ENCODE assay signal across 14 cellular contexts in genomic region chr6:136334853-136335252, GRCh38. TPM values are rescaled to one million over a fixed set of nuclear protein-coding genes. Genes with fewer than 3 reads are reported as not detected.
A peak's percentile ranks its signal among the peaks of the same experiment; 100 is the strongest.
DNase-seq lines count a peak whose midpoint lies in the region; ATAC-seq and TF ChIP-seq lines count a peak whose summit lies in the region.
"Had no signal": no experiment of that assay in that cellular context is flagged by ENCODE, and none has a peak within 500 bp of the region (broad histone marks: within the 10 kb centered on the region; RNA-seq: fewer than 3 reads in every experiment).

No MANE protein-coding gene starts in this region.

- ATAC-seq in activated CD8-positive, alpha-beta T cell treated with anti-CD3 and anti-CD28 coated beads for 36 hours = peak; percentile 24
- ATAC-seq in activated CD8-positive, alpha-beta T cell treated with anti-CD3 and anti-CD28 coated beads, Interleukin-2, amount 10 ng/mL, durations not matched to agents 7 days and 5 days = no peak
- ATAC-seq in stimulated activated naive CD8-positive, alpha-beta T cell treated with anti-CD3 and anti-CD28 coated beads, Interleukin-15, Interleukin-2, amounts not matched to agents 100 U/mL and 50 U/mL, for 24 hours = no peak
- ATAC-seq: stimulated activated effector memory CD8-positive, alpha-beta T cell treated with anti-CD3 and anti-CD28 coated beads, Interleukin-12 subunit alpha, Interleukin-12 subunit beta, amount 100 ng/mL, for 72 hours had no signal

- intact Hi-C loops in activated CD8-positive, alpha-beta T cell treated with anti-CD3 and anti-CD28 coated beads for 36 hours (cut with micrococcal nuclease) = no loop called here

- no peak overlapping the region for H3K9ac ChIP-seq in OCI-LY1 (ENCODE audit: low read length)
- no peak overlapping the region for H3K9ac ChIP-seq in endodermal cell (ENCODE audit: extremely low read depth, low read length, poor library complexity, severe bottlenecking)

- WGBS in endodermal cell (ENCODE audit: insufficient coverage in 1 of 2, insufficient read length in 1 of 2), 2 experiments = 84 to 90% methylated on average over 2 to 9 of the region's 9 CpGs

- H3K4me1 Mint-ChIP-seq in activated CD8-positive, alpha-beta T cell treated with anti-CD3 and anti-CD28 coated beads for 36 hours (ENCODE audit: low read depth) = no peaks in the 10 kb centered on the region
- no peaks in the 10 kb centered on the region for H3K4me1 Mint-ChIP-seq in activated CD8-positive, alpha-beta T cell treated with anti-CD3 and anti-CD28 coated beads, Interleukin-2, amount 10 ng/mL, durations not matched to agents 7 days and 5 days (ENCODE audit: low read depth)
- H3K4me1 Mint-ChIP-seq in endodermal cell = no peaks in the 10 kb centered on the region
- H3K4me1 Mint-ChIP-seq: stimulated activated effector memory CD8-positive, alpha-beta T cell treated with anti-CD3 and anti-CD28 coated beads, Interleukin-12 subunit alpha, Interleukin-12 subunit beta, amount 100 ng/mL, for 72 hours had no signal

- H3K27ac ChIP-seq in OCI-LY1 (ENCODE audit: low read depth, low read length, poor library complexity, severe bottlenecking) (no peak overlapping the region), endodermal cell (ENCODE audit: low read depth, low read length) (no peak overlapping the region)

- H3K9me2 ChIP-seq in OCI-LY1 (ENCODE audit: low read depth, low read length) = no peaks in the 10 kb centered on the region

- no peak overlapping the region for H3K4me3 ChIP-seq in OCI-LY1 (ENCODE audit: low read depth, low read length, poor library complexity, severe bottlenecking)
- H3K4me3 ChIP-seq in endodermal cell (ENCODE audit: low read length) = no peak overlapping the region

- H3K4me2 ChIP-seq in OCI-LY1 (ENCODE audit: low read length) = no peak overlapping the region

- H3F3A ChIP-seq in OCI-LY1 (ENCODE audit: insufficient read depth, low read length) = no peaks in the 10 kb centered on the region

- CTCF ChIA-PET in activated CD8-positive, alpha-beta T cell treated with anti-CD3 and anti-CD28 coated beads for 36 hours (lab: Charles Lee) = no interaction called here
- CTCF ChIA-PET in activated CD8-positive, alpha-beta T cell treated with anti-CD3 and anti-CD28 coated beads, Interleukin-2, amount 10 ng/mL, durations not matched to agents 7 days and 5 days (lab: Charles Lee) = no interaction called here

- H3K27ac Mint-ChIP-seq in activated CD8-positive, alpha-beta T cell treated with anti-CD3 and anti-CD28 coated beads for 36 hours = no peak overlapping the region
- H3K27ac Mint-ChIP-seq in activated CD8-positive, alpha-beta T cell treated with anti-CD3 and anti-CD28 coated beads, Interleukin-2, amount 10 ng/mL, durations not matched to agents 7 days and 5 days = no peak overlapping the region
- H3K27ac Mint-ChIP-seq in endodermal cell = no peak overlapping the region
- H3K27ac Mint-ChIP-seq: stimulated activated effector memory CD8-positive, alpha-beta T cell treated with anti-CD3 and anti-CD28 coated beads, Interleukin-12 subunit alpha, Interleukin-12 subunit beta, amount 100 ng/mL, for 72 hours had no signal

- no peaks in the 10 kb centered on the region for H4K20me1 ChIP-seq in OCI-LY1 (ENCODE audit: insufficient read depth, low read length)

- peak; percentile 28 for TF ChIP-seq CTCF in activated CD8-positive, alpha-beta T cell treated with anti-CD3 and anti-CD28 coated beads for 36 hours (IDR thresholded peaks at IDR 0.05)
- TF ChIP-seq CTCF in OCI-LY1 (IDR thresholded peaks at IDR 0.05; ENCODE audit: low read length) (peak; percentile 37; the same call in 1 of the 2 replicates), endodermal cell (conservative IDR thresholded peaks at IDR 0.05) (peak; percentile 72)

- H3K27me3 ChIP-seq in OCI-LY1 (ENCODE audit: insufficient read depth, low read length) (no peaks in the 10 kb centered on the region), endodermal cell (ENCODE audit: control insufficient read depth, insufficient read depth, low read length, poor library complexity, severe bottlenecking) (no peaks in the 10 kb centered on the region)

- H3K9me3 ChIP-seq in OCI-LY1 (ENCODE audit: low read length) = no peaks in the 10 kb centered on the region
- no peaks in the 10 kb centered on the region for H3K9me3 ChIP-seq in endodermal cell (ENCODE audit: control insufficient read depth, low read length)

- no peaks in the 10 kb centered on the region for H3K79me2 ChIP-seq in OCI-LY1 (ENCODE audit: insufficient read depth, low read length)

- DNase-seq in activated CD8-positive, alpha-beta T cell treated with anti-CD3 and anti-CD28 coated beads for 36 hours = peak; percentile 6
- no peak for DNase-seq in activated CD8-positive, alpha-beta T cell treated with anti-CD3 and anti-CD28 coated beads, Interleukin-2, amount 10 ng/mL, durations not matched to agents 7 days and 5 days
- DNase-seq in endodermal cell (peak; percentile 86), NCI-H2029 (lab: John Stamatoyannopoulos, UW) (no peak), putamen (ENCODE audit: low spot score) (no peak)
- DNase-seq in stimulated activated naive CD8-positive, alpha-beta T cell treated with anti-CD3 and anti-CD28 coated beads, Interleukin-15, Interleukin-2, amounts not matched to agents 100 U/mL and 50 U/mL, for 24 hours = peak; percentile 12
- DNase-seq in activated naive CD4-positive, alpha-beta T cell treated with anti-CD3 and anti-CD28 coated beads, Interleukin-2, amount 50 U/mL, for 16 hours = no peak
- DNase-seq: activated CD8-positive, alpha-beta memory T cell treated with anti-CD3 and anti-CD28 coated beads, Interleukin-2, amount 50 U/mL, for 4 hours; dermis blood vessel endothelial cell; GDM1; islet precursor cell; NCI-H526 had no signal

- no peak overlapping the region for H3K4me3 Mint-ChIP-seq in activated CD8-positive, alpha-beta T cell treated with anti-CD3 and anti-CD28 coated beads for 36 hours
- H3K4me3 Mint-ChIP-seq in activated CD8-positive, alpha-beta T cell treated with anti-CD3 and anti-CD28 coated beads, Interleukin-2, amount 10 ng/mL, durations not matched to agents 7 days and 5 days = no peak overlapping the region
- H3K4me3 Mint-ChIP-seq in endodermal cell = no peak overlapping the region
- H3K4me3 Mint-ChIP-seq: stimulated activated effector memory CD8-positive, alpha-beta T cell treated with anti-CD3 and anti-CD28 coated beads, Interleukin-12 subunit alpha, Interleukin-12 subunit beta, amount 100 ng/mL, for 72 hours had no signal

- H3K4me1 ChIP-seq in OCI-LY1 (ENCODE audit: insufficient read depth, low read length, severe bottlenecking) = no peaks in the 10 kb centered on the region
- H3K4me1 ChIP-seq in endodermal cell (ENCODE audit: control insufficient read depth, insufficient read depth, low read length) = no peaks in the 10 kb centered on the region

- no peaks in the 10 kb centered on the region for H3K36me3 ChIP-seq in OCI-LY1 (ENCODE audit: insufficient read depth, low read length)
- H3K36me3 ChIP-seq in endodermal cell (ENCODE audit: control insufficient read depth, insufficient read depth, low read length) = no peaks in the 10 kb centered on the region

- POLR2A ChIA-PET in activated CD8-positive, alpha-beta T cell treated with anti-CD3 and anti-CD28 coated beads for 36 hours (lab: Charles Lee) = no interaction called here
- POLR2A ChIA-PET in activated CD8-positive, alpha-beta T cell treated with anti-CD3 and anti-CD28 coated beads, Interleukin-2, amount 10 ng/mL, durations not matched to agents 7 days and 5 days (lab: Charles Lee) = no interaction called here

- no peaks in the 10 kb centered on the region for H3K27me3 Mint-ChIP-seq in activated CD8-positive, alpha-beta T cell treated with anti-CD3 and anti-CD28 coated beads for 36 hours
- H3K27me3 Mint-ChIP-seq in activated CD8-positive, alpha-beta T cell treated with anti-CD3 and anti-CD28 coated beads, Interleukin-2, amount 10 ng/mL, durations not matched to agents 7 days and 5 days (ENCODE audit: low read depth) = no peaks in the 10 kb centered on the region
- no peaks in the 10 kb centered on the region for H3K27me3 Mint-ChIP-seq in endodermal cell (ENCODE audit: insufficient read depth)

- no peaks in the 10 kb centered on the region for H3K9me3 Mint-ChIP-seq in activated CD8-positive, alpha-beta T cell treated with anti-CD3 and anti-CD28 coated beads for 36 hours
- no peaks in the 10 kb centered on the region for H3K9me3 Mint-ChIP-seq in activated CD8-positive, alpha-beta T cell treated with anti-CD3 and anti-CD28 coated beads, Interleukin-2, amount 10 ng/mL, durations not matched to agents 7 days and 5 days (ENCODE audit: insufficient read depth)
- no peaks in the 10 kb centered on the region for H3K9me3 Mint-ChIP-seq in endodermal cell
- H3K9me3 Mint-ChIP-seq: stimulated activated effector memory CD8-positive, alpha-beta T cell treated with anti-CD3 and anti-CD28 coated beads, Interleukin-12 subunit alpha, Interleukin-12 subunit beta, amount 100 ng/mL, for 72 hours had no signal

- H2AFZ ChIP-seq in OCI-LY1 (ENCODE audit: low read length) = no peak overlapping the region

- no peaks in the 10 kb centered on the region for H3K36me3 Mint-ChIP-seq in activated CD8-positive, alpha-beta T cell treated with anti-CD3 and anti-CD28 coated beads for 36 hours (ENCODE audit: low read depth)
- H3K36me3 Mint-ChIP-seq in activated CD8-positive, alpha-beta T cell treated with anti-CD3 and anti-CD28 coated beads, Interleukin-2, amount 10 ng/mL, durations not matched to agents 7 days and 5 days (ENCODE audit: low read depth) = no peaks in the 10 kb centered on the region
- no peaks in the 10 kb centered on the region for H3K36me3 Mint-ChIP-seq in endodermal cell (ENCODE audit: low read depth)
- H3K36me3 Mint-ChIP-seq: stimulated activated effector memory CD8-positive, alpha-beta T cell treated with anti-CD3 and anti-CD28 coated beads, Interleukin-12 subunit alpha, Interleukin-12 subunit beta, amount 100 ng/mL, for 72 hours had no signal

RNA-seq across cellular contexts. Expression of gene BCLAF1, which starts 45.2 kb away (rescaled TPM):
- total RNA-seq in activated CD8-positive, alpha-beta T cell treated with anti-CD3 and anti-CD28 coated beads for 36 hours = 100 to 1,000 TPM; 128 to 137 TPM
- total RNA-seq in activated CD8-positive, alpha-beta T cell treated with anti-CD3 and anti-CD28 coated beads, Interleukin-2, amount 10 ng/mL, durations not matched to agents 7 days and 5 days = 100 to 1,000 TPM; 126 to 133 TPM
- total RNA-seq in endodermal cell = 100 to 1,000 TPM; 130 to 194 TPM
- polyA plus RNA-seq in endodermal cell (2013, experiment 1 of 2) = 147 TPM
- 135 TPM for polyA plus RNA-seq in endodermal cell (2013, experiment 2 of 2)

Comparison
In these comparisons a context has a peak if more than half of its experiments do, and no peak if none do; other contexts are left out.
1. DNase-seq: peak in activated CD8-positive, alpha-beta T cell treated with anti-CD3 and anti-CD28 coated beads for 36 hours (single experiment), endodermal cell (single experiment) and stimulated activated naive CD8-positive, alpha-beta T cell treated with anti-CD3 and anti-CD28 coated beads, Interleukin-15, Interleukin-2, amounts not matched to agents 100 U/mL and 50 U/mL, for 24 hours (single experiment); none in activated CD8-positive, alpha-beta T cell treated with anti-CD3 and anti-CD28 coated beads, Interleukin-2, amount 10 ng/mL, durations not matched to agents 7 days and 5 days (single experiment), NCI-H2029 (single experiment), putamen (single experiment) and activated naive CD4-positive, alpha-beta T cell treated with anti-CD3 and anti-CD28 coated beads, Interleukin-2, amount 50 U/mL, for 16 hours (single experiment).
2. Peak in every context shown above with its lines, with median percentiles within 50 percentile points of each other: CTCF ChIP-seq.